8 cellular contexts compared by ENCODE assay signal in genomic region chr17:28854457-28855382, GRCh38. TPM values are rescaled to one million over a fixed set of nuclear protein-coding genes. Genes with fewer than 3 reads are reported as not detected.
DNase-seq lines count a peak whose midpoint lies in the region; ATAC-seq and TF ChIP-seq lines count a peak whose summit lies in the region.

ERAL1 (plus strand) TSS chr17:28855016; CDS start chr17:28855035, 19 bp downstream.

- H3K9me2 ChIP-seq in GM23248 (ENCODE audit: insufficient read depth): no peaks in the 10 kb centered on the region

- peak; percentile 100 for ATAC-seq in DND-41 (ENCODE audit: insufficient read depth, low read depth)
- peak; percentile 99 for ATAC-seq in natural killer cell

- H4K20me1 ChIP-seq in DND-41 (ENCODE audit: insufficient read depth, low read length) (no peaks in the 10 kb centered on the region), GM23248 (ENCODE audit: insufficient read depth) (no peaks in the 10 kb centered on the region)

- H3K4me2 ChIP-seq in DND-41 (ENCODE audit: insufficient read depth, low read length) (peak within 1 kb of the TSS; percentile 78), GM23248 (ENCODE audit: unreplicated experiment) (peak within 1 kb of the TSS; percentile 88)

- H3K27me3 ChIP-seq in DND-41 (ENCODE audit: insufficient read depth, low read length, poor library complexity): no peaks in the 10 kb centered on the region
- no peaks in the 10 kb centered on the region for H3K27me3 ChIP-seq in GM23248 (replicated peaks; ENCODE audit: insufficient read depth)

- H3K9me3 ChIP-seq in DND-41 (ENCODE audit: insufficient read depth, low read length, severe bottlenecking): no peaks in the 10 kb centered on the region
- H3K9me3 ChIP-seq in GM23248 (ENCODE audit: low read depth): no peaks in the 10 kb centered on the region

- peaks cover 21% of the 10 kb centered on the region for H3K4me1 ChIP-seq in DND-41 (ENCODE audit: insufficient read depth, low read length)
- H3K4me1 ChIP-seq in GM23248 (ENCODE audit: insufficient read depth): peaks cover 8% of the 10 kb centered on the region

- no peaks in the 10 kb centered on the region for H3K9me3 Mint-ChIP-seq in natural killer cell

- H3K27me3 Mint-ChIP-seq in natural killer cell (ENCODE audit: low read depth in 2 of 2): no peaks in the 10 kb centered on the region

- H3K36me3 Mint-ChIP-seq in natural killer cell: no peaks in the 10 kb centered on the region

- peaks cover 15% of the 10 kb centered on the region for H3K79me2 ChIP-seq in DND-41 (ENCODE audit: insufficient read depth, low read length)
- peaks cover 16% of the 10 kb centered on the region for H3K79me2 ChIP-seq in GM23248 (ENCODE audit: insufficient read depth)

- H3K36me3 ChIP-seq in DND-41 (ENCODE audit: insufficient read depth, low read length) (peaks cover 24% of the 10 kb centered on the region), GM23248 (ENCODE audit: low read depth) (peaks cover 10% of the 10 kb centered on the region; the same call in 1 of the 2 replicates)

- in situ Hi-C loops in GM23248 (cut with MboI): no loop called here

- H3K4me1 Mint-ChIP-seq in natural killer cell: peaks cover 14% of the 10 kb centered on the region in 2 donors

- peak within 1 kb of the TSS; percentile 98 for H3K4me3 Mint-ChIP-seq in natural killer cell

- TF ChIP-seq CTCF in DND-41 (IDR thresholded peaks at IDR 0.05; ENCODE audit: borderline replicate concordance, extremely low read depth, low read length, poor library complexity, severe bottlenecking): peak; percentile 22
- TF ChIP-seq CTCF in natural killer cell (IDR thresholded peaks at IDR 0.05): no peak

- peak within 1 kb of the TSS; percentile 85 to 92 for H3K27ac Mint-ChIP-seq in natural killer cell

- peak within 1 kb of the TSS; percentile 92 for H2AFZ ChIP-seq in DND-41 (ENCODE audit: low read depth, low read length)
- peak within 1 kb of the TSS; percentile 99 for H2AFZ ChIP-seq in GM23248

- H3K9ac ChIP-seq in DND-41 (ENCODE audit: low read depth, low read length) (peak within 1 kb of the TSS; percentile 70), GM23248 (peak within 1 kb of the TSS; percentile 95)

- intact Hi-C loops in natural killer cell (cut with micrococcal nuclease): loop anchor here (1.0 kb wide), 1 partner anchor 12 kb away; the partner anchor contains the start of gene FAM222B

- H3K4me3 ChIP-seq in DND-41 (ENCODE audit: low read depth in 1 of 2, low read length in 2 of 2): peak within 1 kb of the TSS; percentile 78 to 82
- H3K4me3 ChIP-seq in GM23248: peak within 1 kb of the TSS; percentile 99

- DNase-seq in DND-41 (peak; percentile 90), GM23248 (peak; percentile 97), LHCN-M2 (ENCODE audit: low read depth) (peak; percentile 83), SHP77 (lab: John Stamatoyannopoulos, UW) (peak; percentile 82 to 92), fibroblast of peridontal ligament (ENCODE audit: extremely low read depth) (peak; percentile 85), natural killer cell (peak; percentile 78)
- DNase-seq in activated T-helper 9 cell treated with anti-CD3 and anti-CD28 coated beads, Interleukin-2, amount 50 U/mL, for 16 hours (ENCODE audit: low read depth): peak; percentile 72
- DNase-seq in stimulated activated naive CD4-positive, alpha-beta T cell treated with Interleukin-2 at 50 U/mL for 16 hours (lab: John Stamatoyannopoulos, UW): peak; percentile 84

- peak within 1 kb of the TSS; percentile 74 for H3K27ac ChIP-seq in DND-41 (ENCODE audit: low read length)
- peak within 1 kb of the TSS; percentile 51 for H3K27ac ChIP-seq in GM23248

- H3F3A ChIP-seq in GM23248 (ENCODE audit: insufficient read depth): no peaks in the 10 kb centered on the region

- WGBS in GM23248 (ENCODE audit: low coverage in 1 of 2, low lambda C conversion rate in 2 of 2, missing lambda C conversion rate in 2 of 2), 2 experiments: 1 to 2% methylated on average over 43 of the region's 43 CpGs

RNA-seq across cellular contexts. Expression of gene ERAL1, which starts in this region (rescaled TPM):
- total RNA-seq in GM23248 (2014; rRNA removed; shearing (Covaris generic)): 34.8 and 40.2 TPM in 2 replicates
- 58.1 and 60.0 TPM in 2 replicates for polyA plus RNA-seq in GM23248 (2016; fragmentation: Nextera tagmentation; extraction: Ambion mirVana)
- total RNA-seq in LHCN-M2 (2014; rRNA removed) (41.3 and 49.2 TPM in 2 replicates), natural killer cell (10 to 100 TPM; 20.9 to 35.2 (median 27.3) TPM)
- polyA plus RNA-seq in LHCN-M2 (2012): 44.2 TPM

Comparison
In these comparisons a context has a peak if more than half of its experiments do, and no peak if none do; other contexts are left out.
1. Peak in every context shown above with its lines: DNase-seq, ATAC-seq, H3K4me3 ChIP-seq and H3K27ac ChIP-seq.